ENCODE assay signal across 15 cellular contexts in the genomic region with DNA sequence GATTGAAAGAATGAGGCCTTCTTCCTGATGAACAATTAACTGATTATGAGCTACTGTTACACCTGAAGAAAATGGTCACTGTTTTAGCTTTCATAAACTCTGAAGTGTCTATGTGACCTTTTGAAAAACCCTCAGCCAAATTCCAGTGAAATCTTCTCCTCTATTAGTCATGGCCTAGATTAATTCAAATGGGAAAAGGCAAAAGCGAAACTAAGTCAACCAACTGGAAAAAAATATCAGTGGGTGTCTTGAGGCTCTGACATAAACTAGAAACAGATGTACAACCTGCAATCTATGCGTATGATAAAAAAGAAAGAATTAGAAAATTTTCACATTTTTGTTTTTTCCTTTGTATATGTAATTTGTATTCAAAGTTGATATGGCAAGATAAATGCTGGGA.
DNase-seq lines count a peak whose midpoint lies in the region; ATAC-seq and TF ChIP-seq lines count a peak whose summit lies in the region.
"Had no signal": no experiment of that assay in that cellular context is flagged by ENCODE, and none has a peak within 500 bp of the region (broad histone marks: within the 10 kb centered on the region; RNA-seq: fewer than 3 reads in every experiment).

No MANE protein-coding gene starts in this region.

- H3K36me3 ChIP-seq in adipocyte (ENCODE audit: control insufficient read depth, insufficient read depth, low read length, severe bottlenecking): no peaks in the 10 kb centered on the region
- H3K36me3 ChIP-seq: heart left ventricle had no signal

- H3K27me3 ChIP-seq in adipocyte (replicated peaks; ENCODE audit: control insufficient read depth, insufficient read depth, low read length) (no peaks in the 10 kb centered on the region), foreskin keratinocyte (no peaks in the 10 kb centered on the region)
- H3K27me3 ChIP-seq: heart left ventricle had no signal

- TF ChIP-seq CTCF in foreskin keratinocyte (conservative IDR thresholded peaks at IDR 0.05): no peak

- H3K27ac ChIP-seq in foreskin keratinocyte: no peak overlapping the region
- H3K27ac ChIP-seq: 22Rv1, heart left ventricle had no signal

- peak overlapping the region; percentile 28 for H3K4me3 ChIP-seq in adipocyte (ENCODE audit: low read length)
- H3K4me3 ChIP-seq: heart left ventricle had no signal

- H3K9ac ChIP-seq in adipocyte (ENCODE audit: low read length): peak overlapping the region; percentile 9

- no peak for ATAC-seq in foreskin keratinocyte
- ATAC-seq in GM18520 (IDR thresholded peaks at IDR 0.05; ENCODE audit: unreplicated experiment): no peak
- ATAC-seq in GM18909 (IDR thresholded peaks at IDR 0.05; ENCODE audit: poor library complexity, unreplicated experiment): no peak
- ATAC-seq: heart left ventricle, HepG2, right cardiac atrium had no signal

- H3K4me1 ChIP-seq in adipocyte (ENCODE audit: control insufficient read depth, insufficient read depth, low read length): peaks cover 13% of the 10 kb centered on the region
- H3K4me1 ChIP-seq in foreskin keratinocyte: no peaks in the 10 kb centered on the region
- H3K4me1 ChIP-seq: heart left ventricle had no signal

- DNase-seq in DMS53 (lab: John Stamatoyannopoulos, UW): peak; percentile 1
- DNase-seq in DMS53 treated with DMSO at 0.1 percent for 48 hours (lab: John Stamatoyannopoulos, UW; ENCODE audit: unreplicated experiment): no peak
- DNase-seq in adipocyte (ENCODE audit: low read depth): peak; percentile 85
- peak; percentile 4 to 6 for DNase-seq in foreskin keratinocyte
- DNase-seq in stromal cell of bone marrow (ENCODE audit: low read depth): peak; percentile 59
- no peak for DNase-seq in NCI-H748 (lab: John Stamatoyannopoulos, UW; ENCODE audit: unreplicated experiment)
- DNase-seq: Calu3, heart left ventricle, NCI-H1092 treated with DMSO at 0.1 percent for 48 hours, NCI-H446 treated with DMSO at 0.1 percent for 48 hours, right cardiac atrium had no signal

- no peaks in the 10 kb centered on the region for H3K9me3 ChIP-seq in adipocyte (ENCODE audit: control insufficient read depth, low read length)
- H3K9me3 ChIP-seq: heart left ventricle had no signal

Comparison
In these comparisons a context has a peak if more than half of its experiments do, and no peak if none do; other contexts are left out.
1. DNase-seq: peak in DMS53 (single experiment), adipocyte (single experiment), foreskin keratinocyte (2 of 2) and stromal cell of bone marrow (single experiment); none in DMS53 treated with DMSO at 0.1 percent for 48 hours (single experiment) and NCI-H748 (single experiment).